Comparison of ENCODE assay signal across 19 cellular contexts in the genomic region with DNA sequence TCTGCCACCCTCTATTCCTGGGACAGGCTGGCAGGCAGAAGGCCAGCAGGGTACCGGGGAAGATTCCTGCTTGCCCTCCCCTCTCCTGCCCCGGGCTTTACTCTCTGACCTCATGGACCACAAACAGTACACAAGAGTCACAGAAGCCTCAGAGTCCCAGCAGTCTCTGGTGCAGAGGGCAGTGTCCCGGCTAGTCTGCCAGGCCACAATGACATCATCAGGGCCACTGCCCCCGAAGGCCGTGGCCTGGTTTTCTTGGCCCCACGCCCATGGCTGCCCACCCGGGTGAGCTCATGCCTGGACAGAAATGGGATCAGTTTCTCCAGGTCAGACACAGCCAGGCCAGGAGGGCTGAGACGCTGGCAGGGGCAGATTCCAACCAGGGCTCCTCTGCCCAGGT.
DNase-seq lines count a peak whose midpoint lies in the region; ATAC-seq, FAIRE-seq and TF ChIP-seq lines count a peak whose summit lies in the region.
"Had no signal": no experiment of that assay in that cellular context is flagged by ENCODE, and none has a peak within 500 bp of the region (broad histone marks: within the 10 kb centered on the region; RNA-seq: fewer than 3 reads in every experiment).

No MANE protein-coding gene starts in this region.

- no peaks in the 10 kb centered on the region for H3K36me3 ChIP-seq in K562 (ENCODE audit: control insufficient read depth, insufficient read depth, low read length)
- no peaks in the 10 kb centered on the region for H3K36me3 ChIP-seq in Peyer's patch
- H3K36me3 ChIP-seq: breast epithelium, heart right ventricle, suprapubic skin had no signal

- CTCF ChIA-PET in K562 (lab: Yijun Ruan, JAX; ENCODE audit: low intra/inter-chr PET ratio) = no interaction called here

- no peak for TF ChIP-seq CTCF in K562 (IDR thresholded peaks at IDR 0.05 in 2 of 3, conservative IDR thresholded peaks at IDR 0.05 in 1 of 3; ENCODE audit: insufficient read depth in 2 of 3, low read depth in 1 of 3, low read length in 3 of 3)
- no peak for TF ChIP-seq CTCF in Peyer's patch (IDR thresholded peaks at IDR 0.05)

- intact Hi-C loops in K562 (cut with micrococcal nuclease) = no loop called here

- DNase-seq in EL = peak; percentile 66
- DNase-seq in LoVo (ENCODE audit: low spot score) = peak; percentile 45
- no peak for DNase-seq in K562 (ENCODE audit: extremely low read depth in 1 of 4, low spot score in 3 of 4)
- DNase-seq in myocyte (ENCODE audit: low read depth) = peak; percentile 98
- DNase-seq in T-helper 2 cell = no peak
- no peak for DNase-seq in Peyer's patch
- DNase-seq: activated naive CD4-positive, alpha-beta T cell treated with anti-CD3 and anti-CD28 coated beads, Interleukin-2, amount 10 ng/mL, durations not matched to agents 7 days and 5 days; dorsolateral prefrontal cortex; heart right ventricle; midbrain; retina; stimulated activated CD4-positive, alpha-beta T cell treated with anti-CD3 and anti-CD28 coated beads, Interleukin-1b, Interleukin-23, amount 100 ng/mL, for 48 hours had no signal

- H3K79me2 ChIP-seq in K562 (ENCODE audit: control insufficient read depth, insufficient read depth, low read length) = no peaks in the 10 kb centered on the region

- TF ChIP-seq POLR2A in K562 (conservative IDR thresholded peaks at IDR 0.05) (no peak), Peyer's patch (IDR thresholded peaks at IDR 0.05) (no peak)

- no peak overlapping the region for H2AFZ ChIP-seq in K562 (ENCODE audit: low read depth, low read length)

- peaks cover 0 to 30% of the 10 kb centered on the region in 2 experiments; a peak in 2 of 5 replicates for H3K4me1 ChIP-seq in K562 (replicated peaks in 1 of 2; ENCODE audit: control insufficient read depth in 2 of 2, insufficient read depth in 2 of 2, low read length in 2 of 2)
- H3K4me1 ChIP-seq in Peyer's patch = no peaks in the 10 kb centered on the region

- TF ChIP-seq EP300 in K562 (IDR thresholded peaks at IDR 0.05; ENCODE audit: low read length) = no peak

- H4K20me1 ChIP-seq in K562 (replicated peaks; ENCODE audit: control insufficient read depth, insufficient read depth, low read length) = peaks cover 13% of the 10 kb centered on the region; the same call in 1 of the 2 replicates

- no peak overlapping the region; a peak in 1 of 4 replicates for H3K9ac ChIP-seq in K562 (ENCODE audit: insufficient read depth in 1 of 2, low read depth in 2 of 2, low read length in 2 of 2)

- H3K9me1 ChIP-seq in K562 (ENCODE audit: control insufficient read depth, insufficient read depth, low read length) = peaks cover 4% of the 10 kb centered on the region

- ATAC-seq in K562 = no peak
- no peak for ATAC-seq in GM21717 (IDR thresholded peaks at IDR 0.05; ENCODE audit: unreplicated experiment)
- no peak for ATAC-seq in HG03159 (IDR thresholded peaks at IDR 0.05; ENCODE audit: unreplicated experiment)

- in situ Hi-C loops in K562 (cut with MboI) = no loop called here

- H3K9me3 ChIP-seq in K562 (replicated peaks; ENCODE audit: control insufficient read depth, insufficient read depth, low read depth, low read length) = no peaks in the 10 kb centered on the region
- H3K9me3 ChIP-seq in Peyer's patch = no peaks in the 10 kb centered on the region
- H3K9me3 ChIP-seq: breast epithelium, suprapubic skin had no signal

- peaks cover 3 to 47% of the 10 kb centered on the region in 2 experiments; a peak in 2 of 5 replicates for H3K27me3 ChIP-seq in K562 (ENCODE audit: control insufficient read depth in 2 of 2, insufficient read depth in 2 of 2, low read length in 2 of 2)
- no peaks in the 10 kb centered on the region for H3K27me3 ChIP-seq in Peyer's patch
- H3K27me3 ChIP-seq: dorsolateral prefrontal cortex had no signal

- BruUV-seq in K562 (replicated peaks; lab: Mats Ljungman, UMichigan) = no TSS peak

- 1% methylated on average over 8 of the region's 8 CpGs for WGBS in K562 (ENCODE audit: insufficient coverage, low coverage, missing lambda C conversion rate)

- TF ChIP-seq RAD21 in K562 (CRISPR knock-in tag; conservative IDR thresholded peaks at IDR 0.05 in 1 of 2, IDR thresholded peaks at IDR 0.05 in 1 of 2) = no peak

- no peak overlapping the region for H3K4me2 ChIP-seq in K562 (ENCODE audit: insufficient read depth, low read length)

- H3K27ac ChIP-seq in K562 (ENCODE audit: extremely low read depth, low read depth, low read length) (no peak overlapping the region), Peyer's patch (no peak overlapping the region)
- H3K27ac ChIP-seq: breast epithelium, dorsolateral prefrontal cortex, heart right ventricle, SK-N-MC, suprapubic skin had no signal

- no peak for FAIRE-seq in K562 (lab: Jason Lieb, UNC)
- FAIRE-seq: D721Med, keratinocyte had no signal

- POLR2A ChIA-PET in K562 (lab: Yijun Ruan, JAX) = no interaction called here

- H3K4me3 ChIP-seq in K562 = no peak overlapping the region
- no peak overlapping the region for H3K4me3 ChIP-seq in Peyer's patch
- H3K4me3 ChIP-seq: breast epithelium, dorsolateral prefrontal cortex, heart right ventricle, SK-N-MC, suprapubic skin had no signal

TF ChIP-seq in K562, 482 proteins besides CTCF, POLR2A, EP300 and RAD21:
- TF ChIP-seq, protein P1, sequence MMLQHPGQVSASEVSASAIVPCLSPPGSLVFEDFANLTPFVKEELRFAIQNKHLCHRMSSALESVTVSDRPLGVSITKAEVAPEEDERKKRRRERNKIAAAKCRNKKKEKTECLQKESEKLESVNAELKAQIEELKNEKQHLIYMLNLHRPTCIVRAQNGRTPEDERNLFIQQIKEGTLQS (IDR thresholded peaks at IDR 0.05) = peak; percentile 53
- TF ChIP-seq, protein P1 (CRISPR knock-in tag; conservative IDR thresholded peaks at IDR 0.05) = no peak
- TF ChIP-seq MAFF (IDR thresholded peaks at IDR 0.05; ENCODE audit: low read length) = no peak

Comparison
In these comparisons a context has a peak if more than half of its experiments do, and no peak if none do; other contexts are left out.
1. DNase-seq: peak in EL (single experiment), LoVo (single experiment) and myocyte (single experiment); none in K562 (0 of 4), T-helper 2 cell (0 of 5) and Peyer's patch (0 of 3).